26 cellular contexts compared by ENCODE assay signal in the genomic region with DNA sequence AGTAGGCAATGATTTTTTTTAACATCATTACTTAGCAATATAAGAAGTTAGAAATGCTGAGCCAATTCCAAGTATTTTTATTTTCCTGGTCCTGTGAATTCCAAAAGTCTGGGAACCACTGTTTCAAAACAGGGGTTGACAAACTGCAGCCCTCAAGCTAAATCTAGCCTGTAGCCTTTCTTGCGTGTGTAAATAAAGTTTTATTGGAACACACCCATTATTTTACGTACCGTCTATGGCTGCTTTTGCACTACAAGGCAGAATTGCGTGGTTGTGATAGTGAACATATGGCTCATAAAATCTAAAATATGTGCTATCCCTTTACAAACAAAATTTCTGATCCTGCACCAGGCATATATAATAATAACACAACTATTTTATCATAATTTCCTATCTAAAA.
DNase-seq lines count a peak whose midpoint lies in the region; ATAC-seq, FAIRE-seq and TF ChIP-seq lines count a peak whose summit lies in the region.
"Had no signal": no experiment of that assay in that cellular context is flagged by ENCODE, and none has a peak within 500 bp of the region (broad histone marks: within the 10 kb centered on the region; RNA-seq: fewer than 3 reads in every experiment).

No MANE protein-coding gene starts in this region.

- no TSS peak for BruUV-seq in K562 (replicated peaks; lab: Mats Ljungman, UMichigan)

- no peak for TF ChIP-seq EP300 in K562 (IDR thresholded peaks at IDR 0.05; ENCODE audit: low read length)

- H3K9me3 ChIP-seq in K562 (replicated peaks; ENCODE audit: control insufficient read depth, insufficient read depth, low read depth, low read length), result no peaks in the 10 kb centered on the region
- H3K9me3 ChIP-seq: BE2C, BLaER1 had no signal

- no peaks in the 10 kb centered on the region for H3K4me1 Mint-ChIP-seq in activated naive CD4-positive, alpha-beta T cell treated with anti-CD3 and anti-CD28 coated beads, Interleukin-2, amount 10 ng/mL, durations not matched to agents 7 days and 5 days
- H3K4me1 Mint-ChIP-seq: CD14-positive monocyte; CD4-positive, alpha-beta memory T cell; CD4-positive, CD25-positive, alpha-beta regulatory T cell; CD8-positive, alpha-beta memory T cell had no signal

- no peaks in the 10 kb centered on the region for H3K27me3 ChIP-seq in K562 (ENCODE audit: control insufficient read depth in 2 of 2, insufficient read depth in 2 of 2, low read length in 2 of 2)
- H3K27me3 ChIP-seq: BE2C, BLaER1 had no signal

- no peak for TF ChIP-seq RAD21 in K562 (CRISPR knock-in tag; conservative IDR thresholded peaks at IDR 0.05 in 1 of 2, IDR thresholded peaks at IDR 0.05 in 1 of 2)

- no peaks in the 10 kb centered on the region for H3K36me3 ChIP-seq in K562 (ENCODE audit: control insufficient read depth, insufficient read depth, low read length)
- H3K36me3 ChIP-seq: BE2C, BLaER1 had no signal

- no peaks in the 10 kb centered on the region for H3K9me3 Mint-ChIP-seq in activated naive CD4-positive, alpha-beta T cell treated with anti-CD3 and anti-CD28 coated beads, Interleukin-2, amount 10 ng/mL, durations not matched to agents 7 days and 5 days
- H3K9me3 Mint-ChIP-seq: CD4-positive, alpha-beta memory T cell; CD8-positive, alpha-beta memory T cell had no signal

- no peaks in the 10 kb centered on the region for H3K36me3 Mint-ChIP-seq in activated naive CD4-positive, alpha-beta T cell treated with anti-CD3 and anti-CD28 coated beads, Interleukin-2, amount 10 ng/mL, durations not matched to agents 7 days and 5 days
- H3K36me3 Mint-ChIP-seq: CD14-positive monocyte; CD4-positive, alpha-beta memory T cell; CD4-positive, CD25-positive, alpha-beta regulatory T cell; CD8-positive, alpha-beta memory T cell had no signal

- no peaks in the 10 kb centered on the region for H3K4me1 ChIP-seq in K562 (replicated peaks in 1 of 2; ENCODE audit: control insufficient read depth in 2 of 2, insufficient read depth in 2 of 2, low read length in 2 of 2)
- H3K4me1 ChIP-seq: BE2C, BLaER1 had no signal

- CTCF ChIA-PET in K562 (lab: Yijun Ruan, JAX; ENCODE audit: low intra/inter-chr PET ratio), result no interaction called here
- CTCF ChIA-PET in activated naive CD4-positive, alpha-beta T cell treated with anti-CD3 and anti-CD28 coated beads, Interleukin-2, amount 10 ng/mL, durations not matched to agents 7 days and 5 days (lab: Charles Lee), result no interaction called here

- 0% methylated on average over 4 of the region's 4 CpGs for WGBS in K562 (ENCODE audit: insufficient coverage, low coverage, missing lambda C conversion rate)

- no peak for FAIRE-seq in K562 (lab: Jason Lieb, UNC)
- FAIRE-seq: A204.1, GM12878, GM12892, GM18507 had no signal

- no peaks in the 10 kb centered on the region for H3K79me2 ChIP-seq in K562 (ENCODE audit: control insufficient read depth, insufficient read depth, low read length)

- H3K9ac ChIP-seq in K562 (ENCODE audit: insufficient read depth in 1 of 2, low read depth in 2 of 2, low read length in 2 of 2), result no peak overlapping the region
- H3K9ac ChIP-seq: BLaER1 had no signal

- DNase-seq in K562 (ENCODE audit: extremely low read depth in 1 of 4, low spot score in 3 of 4) (no peak), left colon (no peak), germinal center (ENCODE audit: low spot score) (no peak), NCI-H510A (lab: John Stamatoyannopoulos, UW) (no peak)
- DNase-seq in activated naive CD4-positive, alpha-beta T cell treated with anti-CD3 and anti-CD28 coated beads, Interleukin-2, amount 10 ng/mL, durations not matched to agents 7 days and 5 days, result no peak
- DNase-seq: 8988T; ACHN; BE2C; C1 segment of cervical spinal cord; CD4-positive, alpha-beta memory T cell; CD4-positive, CD25-positive, alpha-beta regulatory T cell; CD8-positive, alpha-beta memory T cell; COR-L47; DMS 273 treated with DMSO at 0.1 percent for 48 hours; DMS153; DMS53; DMS79; DND-41; EL; GDM1 had no signal

- H3K4me2 ChIP-seq in K562 (ENCODE audit: insufficient read depth, low read length), result no peak overlapping the region
- H3K4me2 ChIP-seq: BLaER1 had no signal

- no peak for TF ChIP-seq POLR2A in K562 (conservative IDR thresholded peaks at IDR 0.05)

- H3K4me3 Mint-ChIP-seq in activated naive CD4-positive, alpha-beta T cell treated with anti-CD3 and anti-CD28 coated beads, Interleukin-2, amount 10 ng/mL, durations not matched to agents 7 days and 5 days, result no peak overlapping the region
- H3K4me3 Mint-ChIP-seq: CD14-positive monocyte; CD4-positive, alpha-beta memory T cell; CD4-positive, CD25-positive, alpha-beta regulatory T cell; CD8-positive, alpha-beta memory T cell had no signal

- no peaks in the 10 kb centered on the region for H3K27me3 Mint-ChIP-seq in activated naive CD4-positive, alpha-beta T cell treated with anti-CD3 and anti-CD28 coated beads, Interleukin-2, amount 10 ng/mL, durations not matched to agents 7 days and 5 days
- H3K27me3 Mint-ChIP-seq: CD4-positive, alpha-beta memory T cell; CD4-positive, CD25-positive, alpha-beta regulatory T cell had no signal

- H3K27ac Mint-ChIP-seq in activated naive CD4-positive, alpha-beta T cell treated with anti-CD3 and anti-CD28 coated beads, Interleukin-2, amount 10 ng/mL, durations not matched to agents 7 days and 5 days, result no peak overlapping the region
- H3K27ac Mint-ChIP-seq: CD14-positive monocyte; CD4-positive, alpha-beta memory T cell; CD4-positive, CD25-positive, alpha-beta regulatory T cell; CD8-positive, alpha-beta memory T cell had no signal

- H2AFZ ChIP-seq in K562 (ENCODE audit: low read depth, low read length), result no peak overlapping the region

- ATAC-seq in K562 (no peak), left colon (peak; percentile 60)
- ATAC-seq: GM12878 had no signal

- no peaks in the 10 kb centered on the region for H3K9me1 ChIP-seq in K562 (ENCODE audit: control insufficient read depth, insufficient read depth, low read length)

- TF ChIP-seq CTCF in K562 (IDR thresholded peaks at IDR 0.05 in 2 of 3, conservative IDR thresholded peaks at IDR 0.05 in 1 of 3; ENCODE audit: insufficient read depth in 2 of 3, low read depth in 1 of 3, low read length in 3 of 3), result no peak

- in situ Hi-C loops in K562 (cut with MboI), result no loop called here

- H3K4me3 ChIP-seq in K562, result no peak overlapping the region
- H3K4me3 ChIP-seq: BLaER1, GM12878 had no signal

- no peaks in the 10 kb centered on the region for H4K20me1 ChIP-seq in K562 (replicated peaks; ENCODE audit: control insufficient read depth, insufficient read depth, low read length)
- H4K20me1 ChIP-seq: BLaER1 had no signal

- POLR2A ChIA-PET in K562 (lab: Yijun Ruan, JAX), result no interaction called here

- intact Hi-C loops in K562 (cut with micrococcal nuclease), result no loop called here
- intact Hi-C loops in left colon (cut with DNase I, micrococcal nuclease), result no loop called here

- no peak overlapping the region for H3K27ac ChIP-seq in K562 (ENCODE audit: extremely low read depth, low read depth, low read length)
- H3K27ac ChIP-seq: BLaER1 had no signal

TF ChIP-seq in K562, 482 proteins besides CTCF, POLR2A, EP300 and RAD21 (continues in another document):
- TF ChIP-seq ZNF589 (CRISPR knock-in tag; IDR thresholded peaks at IDR 0.05; ENCODE audit: low read depth), result no peak
